In the genomic region with DNA sequence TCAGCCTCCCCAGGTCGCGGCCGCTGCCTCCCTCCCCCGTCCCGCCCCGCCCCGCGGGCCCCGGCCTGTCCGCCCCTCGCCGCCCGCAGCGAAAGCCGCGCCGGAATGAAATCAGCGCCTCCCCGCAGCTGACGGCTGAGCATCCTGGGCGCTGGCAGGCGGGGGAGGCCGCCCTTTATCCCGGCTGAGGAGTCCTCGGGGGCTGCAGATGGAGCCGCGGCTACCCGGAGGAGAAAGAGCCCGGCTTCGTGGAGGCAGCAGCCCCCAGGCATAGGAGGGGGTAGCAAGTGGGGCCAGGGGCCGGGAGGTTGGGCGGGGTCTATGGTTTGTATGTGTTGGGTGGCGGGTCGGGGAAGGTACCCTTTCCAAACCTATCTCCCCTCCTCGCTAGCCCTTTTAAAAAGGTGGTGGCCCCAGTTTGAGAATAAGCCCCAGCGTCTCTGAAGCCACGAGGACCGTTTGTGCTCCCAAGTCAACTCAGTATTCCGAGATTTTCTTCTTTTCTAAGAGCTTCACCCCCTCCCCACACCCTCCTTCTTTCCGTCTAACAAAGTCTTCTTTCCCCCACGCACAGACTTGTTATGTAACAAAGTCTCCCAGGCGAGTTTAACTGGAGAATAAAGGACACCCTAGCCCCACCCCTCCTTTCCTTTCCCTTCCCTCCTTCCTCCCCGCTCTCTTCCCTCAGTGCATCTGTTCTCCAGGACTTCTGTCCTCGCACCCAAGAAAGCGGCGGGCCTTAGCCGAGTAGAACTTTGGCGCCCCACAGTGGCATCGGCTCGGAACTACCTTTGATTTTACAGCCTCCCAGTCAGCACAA, we compare ENCODE assay signal across 8 cellular contexts. TPM values are rescaled to one million over a fixed set of nuclear protein-coding genes. Genes with fewer than 3 reads are reported as not detected.
DNase-seq lines count a peak whose midpoint lies in the region; ATAC-seq and TF ChIP-seq lines count a peak whose summit lies in the region.

No MANE protein-coding gene starts in this region.

- intact Hi-C loops in Calu3 (cut with micrococcal nuclease; ENCODE audit: unreplicated experiment): loop anchor here (1.0 to 10.0 kb wide), 5 partner anchors 76 to 1348 kb away; no protein-coding TSS in a partner anchor

- no peak overlapping the region for H3K4me3 ChIP-seq in epithelial cell of esophagus (ENCODE audit: low read length)

- CTCF ChIA-PET in Calu3 (lab: Charles Lee): interaction anchor here (0.6 kb wide), 1 partner anchor 76 kb away, joined by 3 read pairs; no protein-coding TSS in a partner anchor

- DNase-seq in Calu3: peak; percentile 83
- DNase-seq in HT1080 (ENCODE audit: low read depth): peak; percentile 85
- DNase-seq in NOMO-1 (lab: John Stamatoyannopoulos, UW; ENCODE audit: unreplicated experiment in 2 of 2): peak; percentile 50 to 60
- DNase-seq in activated CD8-positive, alpha-beta memory T cell treated with anti-CD3 and anti-CD28 coated beads, Interleukin-2, amount 50 U/mL, for 4 hours: peak; percentile 67
- peak; percentile 80 for DNase-seq in epithelial cell of esophagus (ENCODE audit: low read depth)
- DNase-seq in middle frontal gyrus (ENCODE audit: extremely low spot score, low spot score): peak; percentile 88
- peak; percentile 52 for DNase-seq in stimulated activated naive CD4-positive, alpha-beta T cell treated with Interleukin-2 at 50 U/mL for 16 hours (lab: John Stamatoyannopoulos, UW)

- H3K27me3 Mint-ChIP-seq in Calu3 (ENCODE audit: unreplicated experiment): peaks cover 58% of the 10 kb centered on the region

- peak; percentile 52 for ATAC-seq in GM21360 (IDR thresholded peaks at IDR 0.05; ENCODE audit: unreplicated experiment)

- no peak overlapping the region for H3K27ac Mint-ChIP-seq in Calu3 (ENCODE audit: unreplicated experiment)

- TF ChIP-seq CTCF in Calu3 (IDR thresholded peaks at IDR 0.05; ENCODE audit: unreplicated experiment) (peak; percentile 76), epithelial cell of esophagus (IDR thresholded peaks at IDR 0.05; ENCODE audit: insufficient read depth, low read depth, low read length, missing control alignments) (peak; percentile 89)

- H3K9me3 Mint-ChIP-seq in Calu3 (ENCODE audit: low read depth, unreplicated experiment): no peaks in the 10 kb centered on the region

- peaks cover 11% of the 10 kb centered on the region for H3K36me3 Mint-ChIP-seq in Calu3 (ENCODE audit: insufficient read depth, unreplicated experiment)

- peak overlapping the region; percentile 68 for H3K4me3 Mint-ChIP-seq in Calu3 (ENCODE audit: low read depth, unreplicated experiment)

- H3K4me1 Mint-ChIP-seq in Calu3 (ENCODE audit: low read depth, unreplicated experiment): peaks cover 8% of the 10 kb centered on the region

- BruUV-seq in Calu3 (replicated peaks; lab: Mats Ljungman, UMichigan): no TSS peak

RNA-seq across cellular contexts. Expression of a gene that starts 11.0 kb away (rescaled TPM):
- total RNA-seq in Calu3 (2022): 0.12 TPM in 1 of 2 replicates, not detected in the other
- 1.6 and 2.4 TPM in 2 replicates for total RNA-seq in HT1080 (2014; rRNA removed; shearing (Covaris generic))
- 1.6 and 1.7 TPM in 2 replicates for polyA plus RNA-seq in HT1080 (2015; cell fraction: cytosol; rRNA removed)
- polyA plus RNA-seq in HT1080 (2015; cell fraction: nucleus; rRNA removed): 2.9 and 3.0 TPM in 2 replicates
